1 cellular context compared by ENCODE assay signal in the genomic region with DNA sequence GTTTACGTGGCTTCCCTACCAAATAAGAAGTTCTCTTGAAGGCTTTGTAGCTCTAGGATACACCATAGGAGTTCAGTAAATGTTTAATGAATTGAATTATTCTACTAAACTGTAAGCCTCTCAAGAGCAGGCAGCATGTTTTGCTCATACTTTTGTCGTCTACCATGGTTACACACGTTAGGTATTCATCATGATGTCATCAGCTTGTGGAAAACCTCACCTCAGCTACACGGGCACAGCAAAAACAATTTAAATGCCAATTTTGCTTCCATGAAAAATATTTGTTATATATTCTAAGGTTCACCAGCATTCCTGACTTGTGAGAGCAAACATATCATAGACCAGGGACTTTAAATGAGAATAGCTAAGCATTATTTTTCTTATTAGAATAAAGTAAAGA.
TF ChIP-seq lines count a peak whose summit lies in the region.

No MANE protein-coding gene starts in this region.

TF ChIP-seq in HepG2, 621 proteins besides CTCF, POLR2A, EP300 and RAD21:
- TF ChIP-seq ZSCAN30 (CRISPR knock-in tag; IDR thresholded peaks at IDR 0.05) = no peak
- TF ChIP-seq ATF7 (IDR thresholded peaks at IDR 0.05) = peak; percentile 89
- TF ChIP-seq ATF7 (CRISPR knock-in tag; IDR thresholded peaks at IDR 0.05) = no peak
